In the genomic region with DNA sequence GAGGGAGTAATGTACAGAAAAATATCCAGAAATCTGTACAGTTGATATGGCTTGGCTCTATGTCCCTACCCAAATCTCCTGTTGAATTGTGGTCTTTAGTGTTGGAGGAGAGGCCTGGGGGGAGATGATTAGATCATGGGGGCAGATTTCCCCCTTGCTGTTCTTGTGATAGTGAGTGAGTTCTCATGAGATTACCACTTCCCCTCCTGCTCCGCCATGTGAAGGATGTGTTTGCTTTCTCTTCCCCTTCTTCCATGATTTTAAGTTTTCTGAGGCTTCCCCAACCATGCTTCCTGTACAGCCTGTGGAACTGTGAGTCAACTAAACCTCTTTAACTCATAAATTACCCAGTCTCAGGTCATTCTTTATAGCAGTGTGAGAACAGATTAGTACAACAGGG, we compare ENCODE assay signal across 14 cellular contexts. TPM values are rescaled to one million over a fixed set of nuclear protein-coding genes. Genes with fewer than 3 reads are reported as not detected.
DNase-seq lines count a peak whose midpoint lies in the region; ATAC-seq and TF ChIP-seq lines count a peak whose summit lies in the region.
"Not testable (repeated sequence)": the region's sequence is repeated elsewhere in the genome, so short reads cannot be mapped to it uniquely, and the experiment has no call there.
"Had no signal": no experiment of that assay in that cellular context is flagged by ENCODE, and none has a peak within 500 bp of the region (broad histone marks: within the 10 kb centered on the region; RNA-seq: fewer than 3 reads in every experiment).

No MANE protein-coding gene starts in this region.

- TF ChIP-seq CTCF in NB4 (IDR thresholded peaks at IDR 0.05; ENCODE audit: low read depth, low read length); left lung (IDR thresholded peaks at IDR 0.05); upper lobe of right lung (IDR thresholded peaks at IDR 0.05): not testable (repeated sequence)

- not testable (repeated sequence) for H3K4me1 ChIP-seq in left lung, upper lobe of right lung

- not testable (repeated sequence) for H3K9me3 Mint-ChIP-seq in dendritic cell treated with granulocyte-macrophage colony-stimulating factor and Interleukin-4, amounts not matched to agents 40 ng/mL and 50 ng/mL, for 4 days

- in situ Hi-C loops in KBM-7 (cut with MboI; ENCODE audit: low pct_unique_long_range_greater_than_20kb, low sequenced_read_pairs): not testable (repeated sequence)

- TF ChIP-seq POLR2A in NB4 (IDR thresholded peaks at IDR 0.05; ENCODE audit: extremely low read depth, insufficient read length): not testable (repeated sequence)

- ATAC-seq in left lung (peak; percentile 38), upper lobe of right lung (peak; percentile 34)

- H3K36me3 ChIP-seq in left lung, upper lobe of right lung: not testable (repeated sequence)

- H3K4me1 Mint-ChIP-seq in dendritic cell treated with granulocyte-macrophage colony-stimulating factor and Interleukin-4, amounts not matched to agents 40 ng/mL and 50 ng/mL, for 4 days (ENCODE audit: low read depth): not testable (repeated sequence)

- not testable (repeated sequence) for H3K4me3 ChIP-seq in NB4 (ENCODE audit: low read depth, low read length); left lung; upper lobe of right lung

- peak overlapping the region; percentile 34 for H3K27ac Mint-ChIP-seq in dendritic cell treated with granulocyte-macrophage colony-stimulating factor and Interleukin-4, amounts not matched to agents 40 ng/mL and 50 ng/mL, for 4 days

- not testable (repeated sequence) for H3K4me3 Mint-ChIP-seq in dendritic cell treated with granulocyte-macrophage colony-stimulating factor and Interleukin-4, amounts not matched to agents 40 ng/mL and 50 ng/mL, for 4 days

- not testable (repeated sequence) for H3K9me3 ChIP-seq in left lung, upper lobe of right lung

- intact Hi-C loops in dendritic cell treated with granulocyte-macrophage colony-stimulating factor and Interleukin-4, amounts not matched to agents 40 ng/mL and 50 ng/mL, for 4 days (cut with micrococcal nuclease); left lung (cut with DNase I); upper lobe of right lung (cut with DNase I): not testable (repeated sequence)

- peak; percentile 5 for DNase-seq in CMK (ENCODE audit: low read depth)
- DNase-seq in KBM-7: peak; percentile 11
- peak; percentile 16 for DNase-seq in NB4 (ENCODE audit: low read depth)
- not testable (repeated sequence) for DNase-seq in left lung, upper lobe of right lung

- not testable (repeated sequence) for H3K27me3 Mint-ChIP-seq in dendritic cell treated with granulocyte-macrophage colony-stimulating factor and Interleukin-4, amounts not matched to agents 40 ng/mL and 50 ng/mL, for 4 days

- H3K27me3 ChIP-seq in left lung, upper lobe of right lung: not testable (repeated sequence)

- H3K36me3 Mint-ChIP-seq in dendritic cell treated with granulocyte-macrophage colony-stimulating factor and Interleukin-4, amounts not matched to agents 40 ng/mL and 50 ng/mL, for 4 days (ENCODE audit: low read depth): not testable (repeated sequence)

- H3K27ac ChIP-seq in left lung, upper lobe of right lung: not testable (repeated sequence)

RNA-seq across cellular contexts. Expression of gene NPY4R2, which starts 29.0 kb away (rescaled TPM):
- 10 to 100 TPM in 1 of 2 donors, 1 to 10 TPM in 1; 2.3 to 10.1 TPM for total RNA-seq in left lung
- 1.4 TPM for total RNA-seq in upper lobe of right lung
- total RNA-seq: A172; A673; Calu3; CD4-positive, alpha-beta T cell; CD8-positive, alpha-beta memory T cell; Daoy; G401 had no signal

RNA-seq across cellular contexts. Expression of gene FAM25C, which starts 52.2 kb away (rescaled TPM):
- total RNA-seq in left lung: not detected
- not detected for total RNA-seq in upper lobe of right lung
- total RNA-seq: A172; A673; Calu3; CD4-positive, alpha-beta T cell; CD8-positive, alpha-beta memory T cell; Daoy; G401; HFFc6 had no signal
